Comparison of ENCODE assay signal across 1 cellular context in the genomic region with DNA sequence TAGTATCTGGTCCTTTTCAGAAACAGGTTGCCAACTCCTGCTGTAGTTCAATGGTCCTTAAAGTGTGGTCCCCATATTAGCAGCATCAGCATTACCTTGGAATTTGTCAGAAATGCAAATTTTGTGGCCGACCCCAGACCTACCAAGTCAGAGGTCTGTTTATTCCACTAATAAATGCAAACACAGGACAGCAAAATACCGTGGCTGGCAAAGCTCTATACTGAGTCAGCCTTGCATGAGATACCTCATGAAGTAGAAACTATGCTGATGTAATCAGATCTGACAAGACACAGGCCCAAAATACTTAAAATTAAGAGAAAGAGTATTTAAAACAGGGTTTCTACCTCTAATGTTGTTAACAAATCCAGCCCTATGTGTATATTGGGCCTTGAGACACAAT.
TF ChIP-seq lines count a peak whose summit lies in the region.

No MANE protein-coding gene starts in this region.

TF ChIP-seq in HCT116, 20 proteins besides CTCF, POLR2A, EP300 and RAD21 (continued from another document):
- TF ChIP-seq, protein P1, sequence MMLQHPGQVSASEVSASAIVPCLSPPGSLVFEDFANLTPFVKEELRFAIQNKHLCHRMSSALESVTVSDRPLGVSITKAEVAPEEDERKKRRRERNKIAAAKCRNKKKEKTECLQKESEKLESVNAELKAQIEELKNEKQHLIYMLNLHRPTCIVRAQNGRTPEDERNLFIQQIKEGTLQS (IDR thresholded peaks at IDR 0.05): no peak
- no peak for TF ChIP-seq JUND (IDR thresholded peaks at IDR 0.05)
- TF ChIP-seq ZFX (IDR thresholded peaks at IDR 0.05): no peak
- TF ChIP-seq POLR2AphosphoS5 (IDR thresholded peaks at IDR 0.05; ENCODE audit: low read depth, low read length): no peak
- TF ChIP-seq TCF7L2 (IDR thresholded peaks at IDR 0.05; ENCODE audit: borderline replicate concordance, extremely low read depth, insufficient read depth, insufficient read length): no peak
- no peak for TF ChIP-seq ZNF274 (IDR thresholded peaks at IDR 0.05; ENCODE audit: low read depth, low read length)
